ENCODE assay signal across 8 cellular contexts in the genomic region with DNA sequence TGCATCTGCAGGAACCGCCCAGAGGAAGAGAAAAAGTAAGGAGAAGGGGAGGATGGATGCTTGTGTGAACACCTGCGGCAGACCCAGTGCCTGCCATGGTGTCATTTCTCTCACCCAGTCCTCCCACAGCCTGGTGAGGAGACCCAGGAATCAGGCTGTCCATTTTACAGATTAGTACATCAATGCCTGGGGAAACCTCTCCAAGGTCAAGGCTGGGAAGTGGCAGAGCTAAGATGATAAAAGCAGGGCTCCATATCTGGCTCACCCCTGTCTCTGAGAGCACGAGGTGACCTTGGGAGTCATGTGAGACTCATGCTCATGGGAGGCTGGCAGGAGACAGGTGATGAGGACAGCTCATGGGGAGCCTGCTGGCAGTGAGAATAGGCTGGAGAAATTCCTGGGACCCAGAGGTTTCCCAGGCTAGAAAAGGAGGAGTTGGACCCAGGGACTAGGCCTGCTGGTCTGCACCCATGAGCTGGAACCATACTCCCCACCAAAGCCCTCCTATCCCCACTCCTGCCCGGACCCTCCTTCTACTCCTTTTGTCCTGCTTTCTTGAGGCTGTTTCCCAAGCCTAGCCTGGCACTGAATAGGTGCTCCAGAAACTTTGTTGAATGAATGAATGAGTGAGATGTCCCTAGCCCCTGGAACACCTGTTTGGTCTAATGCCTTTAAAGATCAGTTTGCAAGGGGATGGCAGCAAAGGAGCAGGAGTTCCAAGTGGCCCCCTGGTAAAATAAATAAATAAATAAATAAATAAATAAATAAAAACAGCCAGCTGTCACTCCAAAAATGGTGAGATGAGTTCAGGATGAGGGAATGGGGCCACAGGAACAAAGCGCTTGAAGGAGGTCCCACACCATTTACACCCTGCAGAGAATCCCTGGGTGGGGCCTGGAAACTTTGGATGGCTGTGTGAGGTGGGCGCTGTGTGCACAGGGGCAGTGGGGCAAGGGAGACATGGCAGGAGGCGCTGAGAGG. TPM values are rescaled to one million over a fixed set of nuclear protein-coding genes. Genes with fewer than 3 reads are reported as not detected.
DNase-seq lines count a peak whose midpoint lies in the region; ATAC-seq and TF ChIP-seq lines count a peak whose summit lies in the region.

No MANE protein-coding gene starts in this region.

- no peak for TF ChIP-seq RAD21 in SK-N-SH (IDR thresholded peaks at IDR 0.05; ENCODE audit: low read length)

- no peak for ATAC-seq in SK-N-SH treated with all-trans-retinoic acid at 6 μM for 48 hours
- ATAC-seq in activated naive CD8-positive, alpha-beta T cell treated with anti-CD3 and anti-CD28 coated beads, Interleukin-2, amount 10 ng/mL, durations not matched to agents 7 days and 5 days (ENCODE audit: low read depth): no peak
- no peak for ATAC-seq in stimulated activated memory B cell treated with anti-CD40 and anti-IgM and Interleukin-4, amounts not matched to agents 10 μg/mL and 1 μg/mL and 100 μg/mL, for 72 hours
- no peak for ATAC-seq in GM21390 (IDR thresholded peaks at IDR 0.05; ENCODE audit: unreplicated experiment)
- ATAC-seq in left colon: no peak
- ATAC-seq in HG03039 (IDR thresholded peaks at IDR 0.05; ENCODE audit: unreplicated experiment): no peak

- peak overlapping the region; percentile 96; the same call in 1 of the 2 replicates for H3K9ac ChIP-seq in SK-N-SH
- peak overlapping the region; percentile 73 for H3K9ac ChIP-seq in iPS-15b (ENCODE audit: low read depth, low read length)

- H3K4me3 ChIP-seq in SK-N-SH (ENCODE audit: low read depth in 2 of 2, low read length in 1 of 2): peak overlapping the region; percentile 82 to 86
- peak overlapping the region; percentile 85 for H3K4me3 ChIP-seq in iPS-15b (ENCODE audit: low read depth, low read length)

- DNase-seq in SK-N-SH (no peak), left colon (no peak)
- no peak for DNase-seq in activated naive CD8-positive, alpha-beta T cell treated with anti-CD3 and anti-CD28 coated beads, Interleukin-2, amount 10 ng/mL, durations not matched to agents 7 days and 5 days

- CTCF ChIA-PET in SK-N-SH (lab: Yijun Ruan, JAX): interaction anchor here (1.2 to 1.3 kb wide), 2 partner anchors 15 to 22 kb away, joined by 3 read pairs; no protein-coding TSS in a partner anchor

- intact Hi-C loops in left colon (cut with DNase I, micrococcal nuclease): no loop called here

- H3K36me3 Mint-ChIP-seq in activated naive CD8-positive, alpha-beta T cell treated with anti-CD3 and anti-CD28 coated beads, Interleukin-2, amount 10 ng/mL, durations not matched to agents 7 days and 5 days: no peaks in the 10 kb centered on the region
- peaks cover 22% of the 10 kb centered on the region for H3K36me3 Mint-ChIP-seq in stimulated activated memory B cell treated with anti-CD40 and anti-IgM and Interleukin-4, amounts not matched to agents 10 μg/mL and 1 μg/mL and 100 μg/mL, for 72 hours

- H3K9me2 ChIP-seq in SK-N-SH: no peaks in the 10 kb centered on the region

- H2AFZ ChIP-seq in SK-N-SH (ENCODE audit: low read depth): no peak overlapping the region

- peaks cover 44% of the 10 kb centered on the region for H3K79me2 ChIP-seq in SK-N-SH (ENCODE audit: insufficient read depth)

- H3F3A ChIP-seq in SK-N-SH (replicated peaks; ENCODE audit: insufficient read depth): peaks cover 5% of the 10 kb centered on the region

- peaks cover 17% of the 10 kb centered on the region for H3K27me3 Mint-ChIP-seq in activated naive CD8-positive, alpha-beta T cell treated with anti-CD3 and anti-CD28 coated beads, Interleukin-2, amount 10 ng/mL, durations not matched to agents 7 days and 5 days
- H3K27me3 Mint-ChIP-seq in stimulated activated memory B cell treated with anti-CD40 and anti-IgM and Interleukin-4, amounts not matched to agents 10 μg/mL and 1 μg/mL and 100 μg/mL, for 72 hours: peaks cover 37% of the 10 kb centered on the region

- POLR2A ChIA-PET in SK-N-SH (lab: Yijun Ruan, JAX): interaction anchor here (0.6 to 4.1 kb wide), 3 partner anchors 18 to 21 kb away, joined by 3 to 128 read pairs (median 3); no protein-coding TSS in a partner anchor
- POLR2A ChIA-PET in activated naive CD8-positive, alpha-beta T cell treated with anti-CD3 and anti-CD28 coated beads, Interleukin-2, amount 10 ng/mL, durations not matched to agents 7 days and 5 days (lab: Charles Lee): interaction anchor here (0.5 kb wide), 1 partner anchor 102 kb away, joined by 3 read pairs; no protein-coding TSS in a partner anchor

- no peaks in the 10 kb centered on the region for H3K27me3 ChIP-seq in SK-N-SH (ENCODE audit: insufficient read depth)
- H3K27me3 ChIP-seq in iPS-15b (ENCODE audit: control insufficient read depth, insufficient read depth, low read length): no peaks in the 10 kb centered on the region

- no peaks in the 10 kb centered on the region for H4K20me1 ChIP-seq in SK-N-SH (ENCODE audit: insufficient read depth)

- H3K36me3 ChIP-seq in SK-N-SH (replicated peaks in 1 of 2; ENCODE audit: control insufficient read depth in 1 of 2, insufficient read depth in 2 of 2, low read length in 1 of 2) (peaks cover 8 to 44% of the 10 kb centered on the region in 2 experiments), iPS-15b (ENCODE audit: control insufficient read depth, insufficient read depth, low read length) (peaks cover 22% of the 10 kb centered on the region)

- peak overlapping the region; percentile 66 for H3K4me3 Mint-ChIP-seq in activated naive CD8-positive, alpha-beta T cell treated with anti-CD3 and anti-CD28 coated beads, Interleukin-2, amount 10 ng/mL, durations not matched to agents 7 days and 5 days
- H3K4me3 Mint-ChIP-seq in stimulated activated memory B cell treated with anti-CD40 and anti-IgM and Interleukin-4, amounts not matched to agents 10 μg/mL and 1 μg/mL and 100 μg/mL, for 72 hours: peak overlapping the region; percentile 73

- H3K27ac Mint-ChIP-seq in activated naive CD8-positive, alpha-beta T cell treated with anti-CD3 and anti-CD28 coated beads, Interleukin-2, amount 10 ng/mL, durations not matched to agents 7 days and 5 days: no peak overlapping the region
- H3K27ac Mint-ChIP-seq in stimulated activated memory B cell treated with anti-CD40 and anti-IgM and Interleukin-4, amounts not matched to agents 10 μg/mL and 1 μg/mL and 100 μg/mL, for 72 hours: no peak overlapping the region

- no peaks in the 10 kb centered on the region for H3K9me3 Mint-ChIP-seq in activated naive CD8-positive, alpha-beta T cell treated with anti-CD3 and anti-CD28 coated beads, Interleukin-2, amount 10 ng/mL, durations not matched to agents 7 days and 5 days
- H3K9me3 Mint-ChIP-seq in stimulated activated memory B cell treated with anti-CD40 and anti-IgM and Interleukin-4, amounts not matched to agents 10 μg/mL and 1 μg/mL and 100 μg/mL, for 72 hours: no peaks in the 10 kb centered on the region

- no peaks in the 10 kb centered on the region for H3K9me3 ChIP-seq in SK-N-SH
- no peaks in the 10 kb centered on the region for H3K9me3 ChIP-seq in iPS-15b (ENCODE audit: control insufficient read depth, insufficient read depth, low read length)

- TF ChIP-seq EP300 in SK-N-SH (IDR thresholded peaks at IDR 0.05; ENCODE audit: borderline replicate concordance in 1 of 2, low read depth in 1 of 2, low read length in 1 of 2): no peak

- H3K4me1 ChIP-seq in SK-N-SH (ENCODE audit: control insufficient read depth in 1 of 2, insufficient read depth in 2 of 2, low read depth in 1 of 2, low read length in 1 of 2) (peaks cover 6 to 17% of the 10 kb centered on the region in 2 experiments; a peak in 2 of 4 replicates), iPS-15b (ENCODE audit: control insufficient read depth, insufficient read depth, low read length) (peaks cover 3% of the 10 kb centered on the region)

- H3K4me2 ChIP-seq in SK-N-SH: peak overlapping the region; percentile 100

- peaks cover 8% of the 10 kb centered on the region for H3K4me1 Mint-ChIP-seq in activated naive CD8-positive, alpha-beta T cell treated with anti-CD3 and anti-CD28 coated beads, Interleukin-2, amount 10 ng/mL, durations not matched to agents 7 days and 5 days
- peaks cover 19% of the 10 kb centered on the region for H3K4me1 Mint-ChIP-seq in stimulated activated memory B cell treated with anti-CD40 and anti-IgM and Interleukin-4, amounts not matched to agents 10 μg/mL and 1 μg/mL and 100 μg/mL, for 72 hours

- WGBS in SK-N-SH (ENCODE audit: low lambda C conversion rate): 83% methylated on average over 7 of the region's 7 CpGs

- no peak overlapping the region; a peak in 1 of 4 replicates for H3K27ac ChIP-seq in SK-N-SH (ENCODE audit: low read depth in 2 of 2, low read length in 1 of 2)

- TF ChIP-seq CTCF in SK-N-SH (IDR thresholded peaks at IDR 0.05): no peak

TF ChIP-seq in SK-N-SH, 30 proteins besides CTCF, POLR2A, EP300 and RAD21 (continues in another document):
- TF ChIP-seq MEF2A (IDR thresholded peaks at IDR 0.05; ENCODE audit: borderline replicate concordance, low read depth): no peak
- TF ChIP-seq SMC3 (IDR thresholded peaks at IDR 0.05; ENCODE audit: low read depth, low read length): no peak

TF ChIP-seq in SK-N-SH treated with all-trans-retinoic acid at 6 μM for 48 hours, 23 proteins besides CTCF, POLR2A, EP300 and RAD21 (continues in another document):
- TF ChIP-seq OSR1 (CRISPR knock-in tag; IDR thresholded peaks at IDR 0.05): no peak

RNA-seq across cellular contexts. Expression of a gene that starts 1.6 kb away (rescaled TPM):
- 4.7 and 5.1 TPM in 2 replicates for polyA plus RNA-seq in SK-N-SH (2012; rRNA removed)
- 3.3 and 4.3 TPM in 2 replicates for polyA plus RNA-seq in SK-N-SH (2012; cell fraction: cytosol; rRNA removed)
- 9.0 TPM in 2 replicates for polyA plus RNA-seq in SK-N-SH (2012; cell fraction: nucleus; rRNA removed)
- 1 to 10 TPM; 5.2 to 6.0 TPM for total RNA-seq in activated naive CD8-positive, alpha-beta T cell treated with anti-CD3 and anti-CD28 coated beads, Interleukin-2, amount 10 ng/mL, durations not matched to agents 7 days and 5 days
- 10 to 100 TPM; 12.3 to 15.2 TPM for total RNA-seq in left colon

RNA-seq across cellular contexts. Expression of a gene that starts 23.3 kb away (rescaled TPM):
- polyA plus RNA-seq in SK-N-SH (2012; rRNA removed): 49.8 and 57.3 TPM in 2 replicates
- polyA plus RNA-seq in SK-N-SH (2012; cell fraction: cytosol; rRNA removed): 28.3 and 31.2 TPM in 2 replicates
- polyA plus RNA-seq in SK-N-SH (2012; cell fraction: nucleus; rRNA removed): 87.3 and 103 TPM in 2 replicates
- total RNA-seq in activated naive CD8-positive, alpha-beta T cell treated with anti-CD3 and anti-CD28 coated beads, Interleukin-2, amount 10 ng/mL, durations not matched to agents 7 days and 5 days: 100 to 1,000 TPM in 1 of 2 experiments, 10 to 100 TPM in 1; 94.7 to 105 TPM
- total RNA-seq in left colon: 10 to 100 TPM; 82.9 to 99.8 TPM

RNA-seq across cellular contexts. Expression of a gene that starts 23.6 kb away (rescaled TPM):
- 28.4 and 36.5 TPM in 2 replicates for polyA plus RNA-seq in SK-N-SH (2012; rRNA removed)
- 7.2 and 10.3 TPM in 2 replicates for polyA plus RNA-seq in SK-N-SH (2012; cell fraction: cytosol; rRNA removed)
- polyA plus RNA-seq in SK-N-SH (2012; cell fraction: nucleus; rRNA removed): 230 and 287 TPM in 2 replicates
- 1 to 10 TPM; 4.4 TPM for total RNA-seq in activated naive CD8-positive, alpha-beta T cell treated with anti-CD3 and anti-CD28 coated beads, Interleukin-2, amount 10 ng/mL, durations not matched to agents 7 days and 5 days
- total RNA-seq in left colon: 1 to 10 TPM; 5.9 to 7.8 TPM

RNA-seq across cellular contexts. Expression of a gene that starts 37.2 kb away (rescaled TPM):
- polyA plus RNA-seq in SK-N-SH (2012; rRNA removed): 45.8 and 54.2 TPM in 2 replicates
- polyA plus RNA-seq in SK-N-SH (2012; cell fraction: cytosol; rRNA removed): 17.3 and 21.5 TPM in 2 replicates
- polyA plus RNA-seq in SK-N-SH (2012; cell fraction: nucleus; rRNA removed): 194 and 207 TPM in 2 replicates
- 10 to 100 TPM; 48.2 to 48.9 TPM for total RNA-seq in activated naive CD8-positive, alpha-beta T cell treated with anti-CD3 and anti-CD28 coated beads, Interleukin-2, amount 10 ng/mL, durations not matched to agents 7 days and 5 days
- total RNA-seq in left colon: 10 to 100 TPM; 38.0 to 42.8 TPM
